In the genomic region with DNA sequence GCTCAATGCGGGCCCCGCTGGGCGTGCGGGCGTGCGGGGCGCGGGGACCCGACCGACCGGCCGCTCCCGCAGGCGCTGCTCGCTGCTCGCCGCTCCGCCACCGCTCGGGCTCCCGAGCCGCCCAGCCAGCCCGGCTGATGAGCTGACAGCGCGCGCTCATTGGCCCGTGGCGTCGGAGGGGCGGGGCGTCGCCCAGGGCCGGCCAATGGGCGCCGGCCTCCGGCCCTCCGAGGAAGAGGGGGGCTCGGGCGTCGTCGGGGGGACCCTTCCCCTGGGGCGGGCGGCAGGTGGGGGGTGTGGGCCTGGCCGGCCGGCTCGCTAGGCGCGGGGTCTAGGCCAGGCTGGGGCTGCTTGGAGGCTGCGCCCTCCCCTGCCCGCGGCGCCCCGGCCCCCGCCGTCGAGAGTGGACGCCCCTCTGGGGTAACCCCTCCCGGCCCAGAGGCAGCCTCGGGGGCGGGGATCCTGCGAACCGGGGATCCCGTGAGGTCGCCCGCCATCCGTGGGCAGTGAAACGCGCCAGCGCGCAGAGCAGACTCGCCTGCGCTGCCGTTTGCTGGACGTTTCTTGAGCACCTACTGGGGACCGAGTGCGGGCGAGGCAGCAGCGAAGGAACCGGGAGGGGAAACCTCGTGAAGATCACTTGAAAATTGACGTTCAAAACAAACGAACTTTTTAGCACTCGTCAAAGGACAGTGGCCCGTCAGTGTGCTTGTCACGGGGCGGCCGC, we compare ENCODE assay signal across 8 cellular contexts. TPM values are rescaled to one million over a fixed set of nuclear protein-coding genes. Genes with fewer than 3 reads are reported as not detected.
DNase-seq lines count a peak whose midpoint lies in the region; ATAC-seq and TF ChIP-seq lines count a peak whose summit lies in the region.

A gene (minus strand): TSS at position 111 of the 727 bp plus-strand sequence. CDS start 111 bp downstream, outside the sequence.

- no peaks in the 10 kb centered on the region for H3K9me2 ChIP-seq in hepatocyte (replicated peaks; ENCODE audit: insufficient read depth)

- H3K27ac Mint-ChIP-seq in activated naive CD4-positive, alpha-beta T cell treated with anti-CD3 and anti-CD28 coated beads, Interleukin-2, amount 10 ng/mL, durations not matched to agents 7 days and 5 days: no peak within 1 kb of the TSS

- H4K20me1 ChIP-seq in hepatocyte (ENCODE audit: insufficient read depth, poor library complexity, severe bottlenecking): no peaks in the 10 kb centered on the region

- peak within 1 kb of the TSS; percentile 80 for H3K4me2 ChIP-seq in hepatocyte

- H3K27ac ChIP-seq in Peyer's patch (peak within 1 kb of the TSS in 2 of 4 donors; percentile 25 to 46), hepatocyte (no peak within 1 kb of the TSS)

- peaks cover 0 to 11% (median 5%) of the 10 kb centered on the region in 4 donors for H3K4me1 ChIP-seq in Peyer's patch
- peaks cover 6% of the 10 kb centered on the region for H3K4me1 ChIP-seq in hepatocyte (ENCODE audit: insufficient read depth)

- peak within 1 kb of the TSS; percentile 46 for H2AFZ ChIP-seq in hepatocyte

- CTCF ChIA-PET in activated naive CD4-positive, alpha-beta T cell treated with anti-CD3 and anti-CD28 coated beads, Interleukin-2, amount 10 ng/mL, durations not matched to agents 7 days and 5 days (lab: Charles Lee): interaction anchor here (4.5 to 5.5 kb wide), 2 partner anchors 72 to 113 kb away, joined by 125 to 197 read pairs; no protein-coding TSS in a partner anchor

- H3K36me3 Mint-ChIP-seq in activated naive CD4-positive, alpha-beta T cell treated with anti-CD3 and anti-CD28 coated beads, Interleukin-2, amount 10 ng/mL, durations not matched to agents 7 days and 5 days: no peaks in the 10 kb centered on the region

- H3K27me3 ChIP-seq in Peyer's patch (peaks cover 0 to 14% of the 10 kb centered on the region in 2 donors), hepatocyte (peaks cover 54% of the 10 kb centered on the region)

- TF ChIP-seq CTCF in Peyer's patch (IDR thresholded peaks at IDR 0.05) (no peak), hepatocyte (IDR thresholded peaks at IDR 0.05; ENCODE audit: poor library complexity) (no peak)

- TF ChIP-seq POLR2A in Peyer's patch (IDR thresholded peaks at IDR 0.05): no peak

- H3K36me3 ChIP-seq in Peyer's patch (no peaks in the 10 kb centered on the region), hepatocyte (replicated peaks; ENCODE audit: insufficient read depth, low read depth) (no peaks in the 10 kb centered on the region)

- 5% methylated on average over 59 of the region's 87 CpGs for WGBS in hepatocyte (ENCODE audit: low lambda C conversion rate, missing lambda C conversion rate)

- H3K4me3 ChIP-seq in Peyer's patch (peak within 1 kb of the TSS; percentile 17 to 58 (median 46)), hepatocyte (peak within 1 kb of the TSS; percentile 13)

- H3K4me1 Mint-ChIP-seq in activated naive CD4-positive, alpha-beta T cell treated with anti-CD3 and anti-CD28 coated beads, Interleukin-2, amount 10 ng/mL, durations not matched to agents 7 days and 5 days: peaks cover 19% of the 10 kb centered on the region

- no peaks in the 10 kb centered on the region for H3K9me3 Mint-ChIP-seq in activated naive CD4-positive, alpha-beta T cell treated with anti-CD3 and anti-CD28 coated beads, Interleukin-2, amount 10 ng/mL, durations not matched to agents 7 days and 5 days

- H3K79me2 ChIP-seq in hepatocyte: no peaks in the 10 kb centered on the region

- H3K4me3 Mint-ChIP-seq in activated naive CD4-positive, alpha-beta T cell treated with anti-CD3 and anti-CD28 coated beads, Interleukin-2, amount 10 ng/mL, durations not matched to agents 7 days and 5 days: no peak within 1 kb of the TSS

- ATAC-seq in HG03460 (IDR thresholded peaks at IDR 0.05; ENCODE audit: unreplicated experiment): no peak

- DNase-seq in DMS79 treated with DMSO at 0.1 percent for 48 hours (lab: John Stamatoyannopoulos, UW): peak; percentile 21
- DNase-seq in DMS79 (lab: John Stamatoyannopoulos, UW): no peak
- DNase-seq in Peyer's patch: peak; percentile 22 to 75 (median 75)
- peak; percentile 61 for DNase-seq in activated naive CD4-positive, alpha-beta T cell treated with anti-CD3 and anti-CD28 coated beads, Interleukin-2, amount 10 ng/mL, durations not matched to agents 7 days and 5 days
- peak; percentile 86 for DNase-seq in hepatocyte (ENCODE audit: low spot score)
- peak; percentile 62 for DNase-seq in stimulated activated CD4-positive, alpha-beta T cell treated with anti-CD3 and anti-CD28 coated beads, Interleukin-12 subunit alpha, Interleukin-12 subunit beta, amount 100 ng/mL, for 4 hours
- DNase-seq in 8988T: no peak

- H3K9me3 ChIP-seq in Peyer's patch (peaks cover 0 to 8% (median 0%) of the 10 kb centered on the region in 4 donors), hepatocyte (ENCODE audit: low read depth) (no peaks in the 10 kb centered on the region)

- peaks cover 78% of the 10 kb centered on the region for H3K27me3 Mint-ChIP-seq in activated naive CD4-positive, alpha-beta T cell treated with anti-CD3 and anti-CD28 coated beads, Interleukin-2, amount 10 ng/mL, durations not matched to agents 7 days and 5 days

RNA-seq across cellular contexts. Expression of the gene that starts here (rescaled TPM):
- total RNA-seq in Peyer's patch (10 to 100 TPM in 2 of 4 donors, 1 to 10 TPM in 2; 1.6 to 47.9 (median 7.9) TPM), hepatocyte (0.96 and 2.1 TPM in 2 replicates)
- 2.2 and 3.0 TPM in 2 replicates for polyA plus RNA-seq in hepatocyte

Comparison
In these comparisons a context has a peak if more than half of its experiments do, and no peak if none do; other contexts are left out.
1. DNase-seq: peak in DMS79 treated with DMSO at 0.1 percent for 48 hours (single experiment), Peyer's patch (3 of 3), activated naive CD4-positive, alpha-beta T cell treated with anti-CD3 and anti-CD28 coated beads, Interleukin-2, amount 10 ng/mL, durations not matched to agents 7 days and 5 days (single experiment), hepatocyte (single experiment) and stimulated activated CD4-positive, alpha-beta T cell treated with anti-CD3 and anti-CD28 coated beads, Interleukin-12 subunit alpha, Interleukin-12 subunit beta, amount 100 ng/mL, for 4 hours (single experiment); none in DMS79 (single experiment) and 8988T (single experiment).